1 cellular context compared by ENCODE assay signal in the genomic region with DNA sequence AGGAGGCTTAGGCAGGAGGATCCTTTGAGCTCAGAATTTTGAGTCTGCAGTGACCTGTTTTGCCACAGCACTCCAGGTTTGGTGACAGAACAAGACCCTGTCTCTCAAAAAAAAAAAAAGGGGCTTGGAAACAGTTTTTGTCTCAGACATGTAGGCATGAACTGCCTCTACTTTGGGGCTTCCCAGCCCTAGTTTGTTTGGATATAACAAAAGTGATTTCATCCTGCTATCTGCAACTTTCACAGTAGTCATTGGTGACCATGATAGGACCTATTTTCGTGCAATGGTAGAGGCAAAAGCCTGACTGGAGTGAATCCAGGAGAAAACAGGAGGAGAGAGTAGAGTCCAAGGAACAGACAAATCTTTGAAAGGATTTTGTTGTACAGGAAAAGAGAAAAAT.
TF ChIP-seq lines count a peak whose summit lies in the region.

No MANE protein-coding gene starts in this region.

TF ChIP-seq in GM23338, 12 proteins besides CTCF, POLR2A, EP300 and RAD21 (continued from another document):
- TF ChIP-seq ZNF462 (CRISPR knock-in tag; IDR thresholded peaks at IDR 0.05) (no peak), CREB1 (CRISPR knock-in tag; IDR thresholded peaks at IDR 0.05; ENCODE audit: low read depth) (no peak), ETS1 (IDR thresholded peaks at IDR 0.05) (no peak), JUNB (IDR thresholded peaks at IDR 0.05; ENCODE audit: unreplicated experiment) (no peak), POLR2AphosphoS5 (IDR thresholded peaks at IDR 0.05; ENCODE audit: low read depth) (no peak)
TF ChIP-seq in GM23338: peak in this region for 0.
